ENCODE assay signal across 1 cellular context in genomic region chr2:70104231-70105111, GRCh38.
TF ChIP-seq lines count a peak whose summit lies in the region.

No MANE protein-coding gene starts in this region.

TF ChIP-seq in HepG2, 621 proteins besides CTCF, POLR2A, EP300 and RAD21 (continued from another document and continues in another):
- peak; percentile 93 for TF ChIP-seq ZEB1 (IDR thresholded peaks at IDR 0.05; ENCODE audit: insufficient replicate concordance, low read depth)
- TF ChIP-seq RXRB (CRISPR knock-in tag; IDR thresholded peaks at IDR 0.05; ENCODE audit: borderline replicate concordance): peak; percentile 66; the same call in 1 of the 2 replicates
- no peak for TF ChIP-seq HNF4G (IDR thresholded peaks at IDR 0.05; ENCODE audit: borderline replicate concordance, low read depth, low read length)
- no peak for TF ChIP-seq HNF4G (CRISPR knock-in tag; IDR thresholded peaks at IDR 0.05; ENCODE audit: borderline replicate concordance, low read depth)
- TF ChIP-seq ZNF552 (CRISPR knock-in tag; IDR thresholded peaks at IDR 0.05; ENCODE audit: borderline replicate concordance): no peak
- no peak for TF ChIP-seq LBX2 (CRISPR knock-in tag; IDR thresholded peaks at IDR 0.05; ENCODE audit: borderline replicate concordance)
- peak; percentile 66; the same call in 1 of the 2 replicates for TF ChIP-seq DMAP1 (CRISPR knock-in tag; IDR thresholded peaks at IDR 0.05)
- peak; percentile 52 for TF ChIP-seq FOXA3 (CRISPR knock-in tag; IDR thresholded peaks at IDR 0.05)
- TF ChIP-seq, protein P1, sequence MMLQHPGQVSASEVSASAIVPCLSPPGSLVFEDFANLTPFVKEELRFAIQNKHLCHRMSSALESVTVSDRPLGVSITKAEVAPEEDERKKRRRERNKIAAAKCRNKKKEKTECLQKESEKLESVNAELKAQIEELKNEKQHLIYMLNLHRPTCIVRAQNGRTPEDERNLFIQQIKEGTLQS (CRISPR knock-in tag; IDR thresholded peaks at IDR 0.05): no peak
- TF ChIP-seq FOXK2 (IDR thresholded peaks at IDR 0.05): no peak
- no peak for TF ChIP-seq BCLAF1 (IDR thresholded peaks at IDR 0.05)
- TF ChIP-seq ZNF207 (IDR thresholded peaks at IDR 0.05; ENCODE audit: borderline replicate concordance): no peak
- TF ChIP-seq ZFX (CRISPR knock-in tag; IDR thresholded peaks at IDR 0.05; ENCODE audit: low read depth): peak; percentile 98
- peak; percentile 69 for TF ChIP-seq GATAD2A (CRISPR knock-in tag; IDR thresholded peaks at IDR 0.05)
- TF ChIP-seq ZNF296 (CRISPR knock-in tag; conservative IDR thresholded peaks at IDR 0.05): no peak
- TF ChIP-seq ZNF773 (CRISPR knock-in tag; IDR thresholded peaks at IDR 0.05; ENCODE audit: borderline replicate concordance): no peak
- no peak for TF ChIP-seq ZNF577 (CRISPR knock-in tag; IDR thresholded peaks at IDR 0.05; ENCODE audit: borderline replicate concordance, low read depth)
- no peak for TF ChIP-seq KLF13 (CRISPR knock-in tag; IDR thresholded peaks at IDR 0.05)
- TF ChIP-seq SIX4 (CRISPR knock-in tag; IDR thresholded peaks at IDR 0.05): 0 out of 2 replicates have a peak, but pooled peaks have one; percentile 17
- TF ChIP-seq NR3C1 (CRISPR knock-in tag; IDR thresholded peaks at IDR 0.05): no peak
- TF ChIP-seq HNRNPH1 (optimal IDR thresholded peaks at IDR 0.05; ENCODE audit: low read depth, low read length): no peak
- 0 out of 2 replicates have a peak, but pooled peaks have one; percentile 59 for TF ChIP-seq ZNF850 (CRISPR knock-in tag; conservative IDR thresholded peaks at IDR 0.05)
- TF ChIP-seq, protein P2, sequence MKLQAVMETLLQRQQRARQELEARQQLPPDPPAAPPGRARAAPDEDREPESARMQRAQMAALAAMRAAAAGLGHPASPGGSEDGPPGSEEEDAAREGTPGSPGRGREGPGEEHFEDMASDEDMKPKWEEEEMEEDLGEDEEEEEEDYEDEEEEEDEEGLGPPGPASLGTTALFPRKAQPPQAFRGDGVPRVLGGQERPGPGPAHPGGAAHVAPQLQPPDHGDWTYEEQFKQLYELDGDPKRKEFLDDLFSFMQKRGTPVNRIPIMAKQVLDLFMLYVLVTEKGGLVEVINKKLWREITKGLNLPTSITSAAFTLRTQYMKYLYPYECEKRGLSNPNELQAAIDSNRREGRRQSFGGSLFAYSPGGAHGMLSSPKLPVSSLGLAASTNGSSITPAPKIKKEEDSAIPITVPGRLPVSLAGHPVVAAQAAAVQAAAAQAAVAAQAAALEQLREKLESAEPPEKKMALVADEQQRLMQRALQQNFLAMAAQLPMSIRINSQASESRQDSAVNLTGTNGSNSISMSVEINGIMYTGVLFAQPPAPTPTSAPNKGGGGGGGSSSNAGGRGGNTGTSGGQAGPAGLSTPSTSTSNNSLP (IDR thresholded peaks at IDR 0.05; ENCODE audit: low read depth, low read length): peak; percentile 53
- TF ChIP-seq GABPB1 (CRISPR knock-in tag; IDR thresholded peaks at IDR 0.05): peak; percentile 23; the same call in 1 of the 2 replicates
- TF ChIP-seq MNT (IDR thresholded peaks at IDR 0.05): no peak
- no peak for TF ChIP-seq AGO2 (optimal IDR thresholded peaks at IDR 0.05; ENCODE audit: low read depth, low read length)
- TF ChIP-seq ZNF878 (CRISPR knock-in tag; IDR thresholded peaks at IDR 0.05): no peak
- TF ChIP-seq ZNF678 (CRISPR knock-in tag; IDR thresholded peaks at IDR 0.05): no peak
- TF ChIP-seq, protein P3, sequence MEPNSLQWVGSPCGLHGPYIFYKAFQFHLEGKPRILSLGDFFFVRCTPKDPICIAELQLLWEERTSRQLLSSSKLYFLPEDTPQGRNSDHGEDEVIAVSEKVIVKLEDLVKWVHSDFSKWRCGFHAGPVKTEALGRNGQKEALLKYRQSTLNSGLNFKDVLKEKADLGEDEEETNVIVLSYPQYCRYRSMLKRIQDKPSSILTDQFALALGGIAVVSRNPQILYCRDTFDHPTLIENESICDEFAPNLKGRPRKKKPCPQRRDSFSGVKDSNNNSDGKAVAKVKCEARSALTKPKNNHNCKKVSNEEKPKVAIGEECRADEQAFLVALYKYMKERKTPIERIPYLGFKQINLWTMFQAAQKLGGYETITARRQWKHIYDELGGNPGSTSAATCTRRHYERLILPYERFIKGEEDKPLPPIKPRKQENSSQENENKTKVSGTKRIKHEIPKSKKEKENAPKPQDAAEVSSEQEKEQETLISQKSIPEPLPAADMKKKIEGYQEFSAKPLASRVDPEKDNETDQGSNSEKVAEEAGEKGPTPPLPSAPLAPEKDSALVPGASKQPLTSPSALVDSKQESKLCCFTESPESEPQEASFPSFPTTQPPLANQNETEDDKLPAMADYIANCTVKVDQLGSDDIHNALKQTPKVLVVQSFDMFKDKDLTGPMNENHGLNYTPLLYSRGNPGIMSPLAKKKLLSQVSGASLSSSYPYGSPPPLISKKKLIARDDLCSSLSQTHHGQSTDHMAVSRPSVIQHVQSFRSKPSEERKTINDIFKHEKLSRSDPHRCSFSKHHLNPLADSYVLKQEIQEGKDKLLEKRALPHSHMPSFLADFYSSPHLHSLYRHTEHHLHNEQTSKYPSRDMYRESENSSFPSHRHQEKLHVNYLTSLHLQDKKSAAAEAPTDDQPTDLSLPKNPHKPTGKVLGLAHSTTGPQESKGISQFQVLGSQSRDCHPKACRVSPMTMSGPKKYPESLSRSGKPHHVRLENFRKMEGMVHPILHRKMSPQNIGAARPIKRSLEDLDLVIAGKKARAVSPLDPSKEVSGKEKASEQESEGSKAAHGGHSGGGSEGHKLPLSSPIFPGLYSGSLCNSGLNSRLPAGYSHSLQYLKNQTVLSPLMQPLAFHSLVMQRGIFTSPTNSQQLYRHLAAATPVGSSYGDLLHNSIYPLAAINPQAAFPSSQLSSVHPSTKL (CRISPR knock-in tag; IDR thresholded peaks at IDR 0.05): peak; percentile 68
- TF ChIP-seq HDAC1 (CRISPR knock-in tag; IDR thresholded peaks at IDR 0.05): peak; percentile 57
- no peak for TF ChIP-seq ZNF740 (CRISPR knock-in tag; IDR thresholded peaks at IDR 0.05)
- TF ChIP-seq, protein P4, sequence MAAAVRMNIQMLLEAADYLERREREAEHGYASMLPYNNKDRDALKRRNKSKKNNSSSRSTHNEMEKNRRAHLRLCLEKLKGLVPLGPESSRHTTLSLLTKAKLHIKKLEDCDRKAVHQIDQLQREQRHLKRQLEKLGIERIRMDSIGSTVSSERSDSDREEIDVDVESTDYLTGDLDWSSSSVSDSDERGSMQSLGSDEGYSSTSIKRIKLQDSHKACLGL (CRISPR knock-in tag; IDR thresholded peaks at IDR 0.05): no peak
- TF ChIP-seq, protein P5, sequence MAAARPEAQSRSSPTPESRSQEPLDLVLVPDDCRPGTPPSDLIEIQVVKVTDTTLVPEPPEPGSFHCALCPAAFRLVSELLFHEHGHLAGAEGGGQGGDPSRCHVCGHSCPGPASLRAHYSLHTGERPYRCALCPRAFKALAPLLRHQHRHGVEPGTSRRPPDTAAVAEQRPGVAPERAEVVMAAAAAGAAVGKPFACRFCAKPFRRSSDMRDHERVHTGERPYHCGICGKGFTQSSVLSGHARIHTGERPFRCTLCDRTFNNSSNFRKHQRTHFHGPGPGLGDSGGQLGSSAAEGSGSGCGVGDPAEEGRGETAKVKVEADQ (CRISPR knock-in tag; IDR thresholded peaks at IDR 0.05; ENCODE audit: borderline replicate concordance): no peak
- no peak for TF ChIP-seq ZNF317 (CRISPR knock-in tag; IDR thresholded peaks at IDR 0.05)
- TF ChIP-seq MAFF (IDR thresholded peaks at IDR 0.05; ENCODE audit: low read depth, low read length): 0 out of 2 replicates have a peak, but pooled peaks have one; percentile 16
- TF ChIP-seq, protein P6, sequence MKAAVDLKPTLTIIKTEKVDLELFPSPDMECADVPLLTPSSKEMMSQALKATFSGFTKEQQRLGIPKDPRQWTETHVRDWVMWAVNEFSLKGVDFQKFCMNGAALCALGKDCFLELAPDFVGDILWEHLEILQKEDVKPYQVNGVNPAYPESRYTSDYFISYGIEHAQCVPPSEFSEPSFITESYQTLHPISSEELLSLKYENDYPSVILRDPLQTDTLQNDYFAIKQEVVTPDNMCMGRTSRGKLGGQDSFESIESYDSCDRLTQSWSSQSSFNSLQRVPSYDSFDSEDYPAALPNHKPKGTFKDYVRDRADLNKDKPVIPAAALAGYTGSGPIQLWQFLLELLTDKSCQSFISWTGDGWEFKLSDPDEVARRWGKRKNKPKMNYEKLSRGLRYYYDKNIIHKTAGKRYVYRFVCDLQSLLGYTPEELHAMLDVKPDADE (CRISPR knock-in tag; IDR thresholded peaks at IDR 0.05): no peak
- no peak for TF ChIP-seq FLYWCH1 (CRISPR knock-in tag; IDR thresholded peaks at IDR 0.05)
- TF ChIP-seq ZNF343 (CRISPR knock-in tag; IDR thresholded peaks at IDR 0.05): no peak
- TF ChIP-seq NR2F6 (IDR thresholded peaks at IDR 0.05): no peak
- TF ChIP-seq NR2F6 (CRISPR knock-in tag; IDR thresholded peaks at IDR 0.05): 0 out of 2 replicates have a peak, but pooled peaks have one; percentile 7
- TF ChIP-seq PTBP1 (IDR thresholded peaks at IDR 0.05; ENCODE audit: low read depth, low read length, poor library complexity, severe bottlenecking): no peak
- TF ChIP-seq ONECUT2 (CRISPR knock-in tag; IDR thresholded peaks at IDR 0.05): peak; percentile 44; the same call in 1 of the 2 replicates
- TF ChIP-seq JUN (CRISPR knock-in tag; IDR thresholded peaks at IDR 0.05): no peak
- TF ChIP-seq THYN1 (CRISPR knock-in tag; IDR thresholded peaks at IDR 0.05; ENCODE audit: borderline replicate concordance, low read depth): no peak
- no peak for TF ChIP-seq KLF12 (CRISPR knock-in tag; IDR thresholded peaks at IDR 0.05; ENCODE audit: borderline replicate concordance)
- no peak for TF ChIP-seq HDAC6 (IDR thresholded peaks at IDR 0.05; ENCODE audit: low read depth, low read length)
- TF ChIP-seq ZNF556 (CRISPR knock-in tag; IDR thresholded peaks at IDR 0.05; ENCODE audit: borderline replicate concordance): no peak
- TF ChIP-seq ZFP1 (CRISPR knock-in tag; IDR thresholded peaks at IDR 0.05): no peak
- TF ChIP-seq, protein P7, sequence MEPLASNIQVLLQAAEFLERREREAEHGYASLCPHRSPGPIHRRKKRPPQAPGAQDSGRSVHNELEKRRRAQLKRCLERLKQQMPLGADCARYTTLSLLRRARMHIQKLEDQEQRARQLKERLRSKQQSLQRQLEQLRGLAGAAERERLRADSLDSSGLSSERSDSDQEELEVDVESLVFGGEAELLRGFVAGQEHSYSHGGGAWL (CRISPR knock-in tag; IDR thresholded peaks at IDR 0.05): no peak
- TF ChIP-seq RXRA (CRISPR knock-in tag; IDR thresholded peaks at IDR 0.05): no peak
- no peak for TF ChIP-seq MED13 (CRISPR knock-in tag; IDR thresholded peaks at IDR 0.05)
- no peak for TF ChIP-seq RFX1 (IDR thresholded peaks at IDR 0.05)
- TF ChIP-seq CERS6 (CRISPR knock-in tag; IDR thresholded peaks at IDR 0.05): no peak
- TF ChIP-seq YY1 (IDR thresholded peaks at IDR 0.05; ENCODE audit: insufficient read depth, insufficient replicate concordance, low read depth, low read length): peak; percentile 49
- no peak for TF ChIP-seq DR1 (CRISPR knock-in tag; IDR thresholded peaks at IDR 0.05)
- no peak for TF ChIP-seq TFDP2 (CRISPR knock-in tag; IDR thresholded peaks at IDR 0.05)
